1 cellular context compared by ENCODE assay signal in the genomic region with DNA sequence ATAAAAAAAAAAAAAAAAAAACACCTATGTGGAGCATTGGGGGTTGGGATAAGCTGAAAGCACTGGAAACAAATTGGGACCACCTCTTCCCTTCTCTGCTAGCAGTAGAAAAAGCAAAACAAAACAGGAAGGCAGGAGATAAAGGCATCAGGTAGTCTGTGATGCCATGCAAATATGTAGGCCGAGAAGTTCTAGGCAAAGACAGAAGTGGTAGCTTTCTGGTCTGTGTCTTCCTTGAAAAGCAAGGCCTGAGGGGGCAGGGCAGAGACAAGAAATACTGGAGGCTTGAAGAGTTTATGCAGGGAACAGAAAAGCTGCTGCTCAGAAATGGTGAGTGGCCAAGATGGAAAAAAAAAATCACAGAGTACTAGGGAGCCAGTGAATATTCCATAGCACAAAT.
TF ChIP-seq lines count a peak whose summit lies in the region.

No MANE protein-coding gene starts in this region.

TF ChIP-seq in H1, 55 proteins besides CTCF, POLR2A, EP300 and RAD21:
- TF ChIP-seq, protein P1, sequence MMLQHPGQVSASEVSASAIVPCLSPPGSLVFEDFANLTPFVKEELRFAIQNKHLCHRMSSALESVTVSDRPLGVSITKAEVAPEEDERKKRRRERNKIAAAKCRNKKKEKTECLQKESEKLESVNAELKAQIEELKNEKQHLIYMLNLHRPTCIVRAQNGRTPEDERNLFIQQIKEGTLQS (IDR thresholded peaks at IDR 0.05; ENCODE audit: insufficient read depth, low read depth, low read length) = no peak
- TF ChIP-seq, protein P2, sequence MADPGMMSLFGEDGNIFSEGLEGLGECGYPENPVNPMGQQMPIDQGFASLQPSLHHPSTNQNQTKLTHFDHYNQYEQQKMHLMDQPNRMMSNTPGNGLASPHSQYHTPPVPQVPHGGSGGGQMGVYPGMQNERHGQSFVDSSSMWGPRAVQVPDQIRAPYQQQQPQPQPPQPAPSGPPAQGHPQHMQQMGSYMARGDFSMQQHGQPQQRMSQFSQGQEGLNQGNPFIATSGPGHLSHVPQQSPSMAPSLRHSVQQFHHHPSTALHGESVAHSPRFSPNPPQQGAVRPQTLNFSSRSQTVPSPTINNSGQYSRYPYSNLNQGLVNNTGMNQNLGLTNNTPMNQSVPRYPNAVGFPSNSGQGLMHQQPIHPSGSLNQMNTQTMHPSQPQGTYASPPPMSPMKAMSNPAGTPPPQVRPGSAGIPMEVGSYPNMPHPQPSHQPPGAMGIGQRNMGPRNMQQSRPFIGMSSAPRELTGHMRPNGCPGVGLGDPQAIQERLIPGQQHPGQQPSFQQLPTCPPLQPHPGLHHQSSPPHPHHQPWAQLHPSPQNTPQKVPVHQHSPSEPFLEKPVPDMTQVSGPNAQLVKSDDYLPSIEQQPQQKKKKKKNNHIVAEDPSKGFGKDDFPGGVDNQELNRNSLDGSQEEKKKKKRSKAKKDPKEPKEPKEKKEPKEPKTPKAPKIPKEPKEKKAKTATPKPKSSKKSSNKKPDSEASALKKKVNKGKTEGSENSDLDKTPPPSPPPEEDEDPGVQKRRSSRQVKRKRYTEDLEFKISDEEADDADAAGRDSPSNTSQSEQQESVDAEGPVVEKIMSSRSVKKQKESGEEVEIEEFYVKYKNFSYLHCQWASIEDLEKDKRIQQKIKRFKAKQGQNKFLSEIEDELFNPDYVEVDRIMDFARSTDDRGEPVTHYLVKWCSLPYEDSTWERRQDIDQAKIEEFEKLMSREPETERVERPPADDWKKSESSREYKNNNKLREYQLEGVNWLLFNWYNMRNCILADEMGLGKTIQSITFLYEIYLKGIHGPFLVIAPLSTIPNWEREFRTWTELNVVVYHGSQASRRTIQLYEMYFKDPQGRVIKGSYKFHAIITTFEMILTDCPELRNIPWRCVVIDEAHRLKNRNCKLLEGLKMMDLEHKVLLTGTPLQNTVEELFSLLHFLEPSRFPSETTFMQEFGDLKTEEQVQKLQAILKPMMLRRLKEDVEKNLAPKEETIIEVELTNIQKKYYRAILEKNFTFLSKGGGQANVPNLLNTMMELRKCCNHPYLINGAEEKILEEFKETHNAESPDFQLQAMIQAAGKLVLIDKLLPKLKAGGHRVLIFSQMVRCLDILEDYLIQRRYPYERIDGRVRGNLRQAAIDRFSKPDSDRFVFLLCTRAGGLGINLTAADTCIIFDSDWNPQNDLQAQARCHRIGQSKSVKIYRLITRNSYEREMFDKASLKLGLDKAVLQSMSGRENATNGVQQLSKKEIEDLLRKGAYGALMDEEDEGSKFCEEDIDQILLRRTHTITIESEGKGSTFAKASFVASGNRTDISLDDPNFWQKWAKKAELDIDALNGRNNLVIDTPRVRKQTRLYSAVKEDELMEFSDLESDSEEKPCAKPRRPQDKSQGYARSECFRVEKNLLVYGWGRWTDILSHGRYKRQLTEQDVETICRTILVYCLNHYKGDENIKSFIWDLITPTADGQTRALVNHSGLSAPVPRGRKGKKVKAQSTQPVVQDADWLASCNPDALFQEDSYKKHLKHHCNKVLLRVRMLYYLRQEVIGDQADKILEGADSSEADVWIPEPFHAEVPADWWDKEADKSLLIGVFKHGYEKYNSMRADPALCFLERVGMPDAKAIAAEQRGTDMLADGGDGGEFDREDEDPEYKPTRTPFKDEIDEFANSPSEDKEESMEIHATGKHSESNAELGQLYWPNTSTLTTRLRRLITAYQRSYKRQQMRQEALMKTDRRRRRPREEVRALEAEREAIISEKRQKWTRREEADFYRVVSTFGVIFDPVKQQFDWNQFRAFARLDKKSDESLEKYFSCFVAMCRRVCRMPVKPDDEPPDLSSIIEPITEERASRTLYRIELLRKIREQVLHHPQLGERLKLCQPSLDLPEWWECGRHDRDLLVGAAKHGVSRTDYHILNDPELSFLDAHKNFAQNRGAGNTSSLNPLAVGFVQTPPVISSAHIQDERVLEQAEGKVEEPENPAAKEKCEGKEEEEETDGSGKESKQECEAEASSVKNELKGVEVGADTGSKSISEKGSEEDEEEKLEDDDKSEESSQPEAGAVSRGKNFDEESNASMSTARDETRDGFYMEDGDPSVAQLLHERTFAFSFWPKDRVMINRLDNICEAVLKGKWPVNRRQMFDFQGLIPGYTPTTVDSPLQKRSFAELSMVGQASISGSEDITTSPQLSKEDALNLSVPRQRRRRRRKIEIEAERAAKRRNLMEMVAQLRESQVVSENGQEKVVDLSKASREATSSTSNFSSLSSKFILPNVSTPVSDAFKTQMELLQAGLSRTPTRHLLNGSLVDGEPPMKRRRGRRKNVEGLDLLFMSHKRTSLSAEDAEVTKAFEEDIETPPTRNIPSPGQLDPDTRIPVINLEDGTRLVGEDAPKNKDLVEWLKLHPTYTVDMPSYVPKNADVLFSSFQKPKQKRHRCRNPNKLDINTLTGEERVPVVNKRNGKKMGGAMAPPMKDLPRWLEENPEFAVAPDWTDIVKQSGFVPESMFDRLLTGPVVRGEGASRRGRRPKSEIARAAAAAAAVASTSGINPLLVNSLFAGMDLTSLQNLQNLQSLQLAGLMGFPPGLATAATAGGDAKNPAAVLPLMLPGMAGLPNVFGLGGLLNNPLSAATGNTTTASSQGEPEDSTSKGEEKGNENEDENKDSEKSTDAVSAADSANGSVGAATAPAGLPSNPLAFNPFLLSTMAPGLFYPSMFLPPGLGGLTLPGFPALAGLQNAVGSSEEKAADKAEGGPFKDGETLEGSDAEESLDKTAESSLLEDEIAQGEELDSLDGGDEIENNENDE (IDR thresholded peaks at IDR 0.05; ENCODE audit: insufficient replicate concordance, low read length) = no peak
- TF ChIP-seq SUZ12 (IDR thresholded peaks at IDR 0.05; ENCODE audit: low read length) (no peak), SIRT6 (IDR thresholded peaks at IDR 0.05; ENCODE audit: low read length) (no peak), NRF1 (IDR thresholded peaks at IDR 0.05; ENCODE audit: low read depth, low read length) (no peak), CHD1 (IDR thresholded peaks at IDR 0.05; ENCODE audit: low read depth, low read length) (no peak), RBBP5 (IDR thresholded peaks at IDR 0.05; ENCODE audit: borderline replicate concordance, low read depth, low read length) (no peak), YY1 (IDR thresholded peaks at IDR 0.05; ENCODE audit: low read depth, low read length) (no peak), BRCA1 (IDR thresholded peaks at IDR 0.05; ENCODE audit: low read depth, low read length) (no peak), RXRA (IDR thresholded peaks at IDR 0.05; ENCODE audit: insufficient read depth, low read depth, low read length) (no peak), CTBP2 (IDR thresholded peaks at IDR 0.05; ENCODE audit: borderline replicate concordance, insufficient read depth, insufficient read length, low read length) (no peak)
